In the genomic region with DNA sequence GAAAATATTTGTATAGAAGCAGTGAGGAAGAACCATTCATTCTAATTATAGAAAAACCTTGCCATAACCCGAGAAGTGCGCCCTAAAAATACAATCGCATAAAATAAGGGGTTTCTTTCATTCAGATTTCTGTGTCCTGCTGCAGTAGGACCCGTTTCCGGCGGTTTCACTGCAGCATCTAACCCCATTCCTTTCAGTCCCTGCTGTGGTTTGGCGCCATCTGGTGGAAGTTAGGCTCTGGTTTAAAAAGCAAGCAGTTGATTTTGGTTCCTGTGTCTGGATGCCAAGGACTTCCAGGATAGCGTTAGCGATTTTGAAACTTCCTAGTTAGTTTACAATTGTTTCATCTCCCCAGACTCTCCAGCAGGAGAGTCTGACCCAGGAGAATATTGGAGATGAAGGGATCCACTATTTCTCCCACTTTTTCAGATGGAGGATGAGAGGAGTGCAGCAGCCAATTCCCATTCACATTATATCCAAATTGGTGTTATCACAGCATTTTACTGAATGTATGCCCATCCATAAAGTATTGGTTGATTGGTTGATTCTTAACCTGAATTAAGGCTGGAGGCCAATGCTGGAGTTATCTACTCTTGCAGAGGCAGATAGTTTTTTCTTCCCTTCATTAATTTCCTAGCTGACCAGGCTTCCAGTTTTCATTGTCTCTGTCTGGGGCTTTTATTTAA, we compare ENCODE assay signal across 8 cellular contexts.
DNase-seq lines count a peak whose midpoint lies in the region; ATAC-seq, FAIRE-seq and TF ChIP-seq lines count a peak whose summit lies in the region.

No MANE protein-coding gene starts in this region.

- peak; percentile 87 for TF ChIP-seq CTCF in CD8-positive, alpha-beta T cell (IDR thresholded peaks at IDR 0.05)
- peak; percentile 63 to 94 (median 88) for TF ChIP-seq CTCF in H1 (IDR thresholded peaks at IDR 0.05; ENCODE audit: control extremely low read depth in 1 of 3, insufficient read depth in 1 of 3, low read depth in 1 of 3, low read length in 3 of 3)

- no peaks in the 10 kb centered on the region for H3K27me3 Mint-ChIP-seq in CD8-positive, alpha-beta T cell (ENCODE audit: low read depth)
- no peaks in the 10 kb centered on the region for H3K27me3 Mint-ChIP-seq in activated CD4-positive, alpha-beta memory T cell treated with anti-CD3 and anti-CD28 coated beads for 36 hours

- CTCF ChIA-PET in CD8-positive, alpha-beta T cell (lab: Charles Lee): interaction anchor here (0.6 to 1.6 kb wide), 6 partner anchors 10 to 1087 kb away, joined by 3 to 4 read pairs (median 3); no protein-coding TSS in a partner anchor
- CTCF ChIA-PET in activated CD4-positive, alpha-beta memory T cell treated with anti-CD3 and anti-CD28 coated beads for 36 hours (lab: Charles Lee): interaction anchor here (0.6 to 1.2 kb wide), 8 partner anchors 11 to 1093 kb away, joined by 3 to 6 read pairs (median 3); no protein-coding TSS in a partner anchor
- CTCF ChIA-PET in H1 (lab: Charles Lee; ENCODE audit: partially characterized antibody): interaction anchor here (0.7 to 3.0 kb wide), 29 partner anchors 10 to 1088 kb away, joined by 3 to 16 read pairs (median 3); no protein-coding TSS in a partner anchor

- no peaks in the 10 kb centered on the region for H3K27me3 ChIP-seq in CD8-positive, alpha-beta T cell (ENCODE audit: insufficient read depth, low read length)
- peaks cover 0 to 1% (median 0%) of the 10 kb centered on the region in 4 experiments; a peak in 1 of 7 replicates for H3K27me3 ChIP-seq in H1 (replicated peaks in 1 of 4; ENCODE audit: control insufficient read depth in 3 of 4, extremely low read depth in 1 of 4, insufficient read depth in 3 of 4, low read length in 3 of 4)
- H3K27me3 ChIP-seq in mesenchymal stem cell (ENCODE audit: control insufficient read depth in 1 of 2, insufficient read depth in 1 of 2, low read length in 2 of 2): no peaks in the 10 kb centered on the region

- no peak for TF ChIP-seq POLR2A in H1 (IDR thresholded peaks at IDR 0.05; ENCODE audit: control extremely low read depth in 1 of 2, low read depth in 2 of 2, low read length in 2 of 2)

- peak; percentile 99 to 100 for TF ChIP-seq RAD21 in H1 (IDR thresholded peaks at IDR 0.05 in 1 of 2, conservative IDR thresholded peaks at IDR 0.05 in 1 of 2; ENCODE audit: low read depth in 2 of 2, low read length in 2 of 2)

- H4K91ac ChIP-seq in H1 (replicated peaks; ENCODE audit: insufficient read length, low read length) (no peak overlapping the region), mesenchymal stem cell (ENCODE audit: low read length) (no peak overlapping the region)

- H3K14ac ChIP-seq in H1 (ENCODE audit: insufficient read length) (no peak overlapping the region), mesenchymal stem cell (ENCODE audit: low read length in 2 of 2) (peak overlapping the region in 1 of 2 experiments; percentile 57)

- H3K4me3 Mint-ChIP-seq in CD8-positive, alpha-beta T cell: no peak overlapping the region
- no peak overlapping the region for H3K4me3 Mint-ChIP-seq in activated CD4-positive, alpha-beta memory T cell treated with anti-CD3 and anti-CD28 coated beads for 36 hours

- no peak overlapping the region for H3K9ac ChIP-seq in H1 (replicated peaks in 1 of 4; ENCODE audit: extremely low read depth in 1 of 4, low read depth in 3 of 4, low read length in 3 of 4)
- H3K9ac ChIP-seq in mesenchymal stem cell (ENCODE audit: low read length): peak overlapping the region; percentile 36

- WGBS in H1 (ENCODE audit: extremely low coverage in 1 of 2, insufficient coverage in 1 of 2, insufficient read length in 1 of 2, insufficient replicate concordance in 2 of 2, low coverage in 1 of 2, low lambda C conversion rate in 2 of 2, missing lambda C conversion rate in 1 of 2), 2 experiments: 15% methylated on average over 9 of the region's 9 CpGs; no CpG with 5 or more reads in 1 of the 2 experiments
- WGBS in mesenchymal stem cell: 7% methylated on average over 8 of the region's 9 CpGs

- POLR2A ChIA-PET in CD8-positive, alpha-beta T cell (lab: Charles Lee): no interaction called here
- POLR2A ChIA-PET in activated CD4-positive, alpha-beta memory T cell treated with anti-CD3 and anti-CD28 coated beads for 36 hours (lab: Charles Lee): no interaction called here
- POLR2A ChIA-PET in H1 (lab: Charles Lee; ENCODE audit: partially characterized antibody): no interaction called here

- no peak overlapping the region for H3K27ac ChIP-seq in CD8-positive, alpha-beta T cell (ENCODE audit: low read depth, low read length)
- H3K27ac ChIP-seq in H1 (ENCODE audit: low read depth, low read length) (no peak overlapping the region), mesenchymal stem cell (ENCODE audit: low read length, poor library complexity, severe bottlenecking) (no peak overlapping the region)

- peak; percentile 48 for ATAC-seq in CD8-positive, alpha-beta T cell
- ATAC-seq in GM19438 (IDR thresholded peaks at IDR 0.05; ENCODE audit: low read depth, unreplicated experiment) (peak; percentile 95), HG03521 (IDR thresholded peaks at IDR 0.05; ENCODE audit: unreplicated experiment) (peak; percentile 82)

- no peaks in the 10 kb centered on the region for H3K36me3 ChIP-seq in CD8-positive, alpha-beta T cell (ENCODE audit: insufficient read depth, low read length)
- no peaks in the 10 kb centered on the region for H3K36me3 ChIP-seq in H1 (ENCODE audit: control insufficient read depth in 2 of 4, insufficient read depth in 4 of 4, low read length in 3 of 4)
- no peaks in the 10 kb centered on the region for H3K36me3 ChIP-seq in mesenchymal stem cell (ENCODE audit: control insufficient read depth in 1 of 2, insufficient read depth in 2 of 2, low read depth in 1 of 2, low read length in 2 of 2)

- H3K27ac Mint-ChIP-seq in CD8-positive, alpha-beta T cell: no peak overlapping the region
- H3K27ac Mint-ChIP-seq in activated CD4-positive, alpha-beta memory T cell treated with anti-CD3 and anti-CD28 coated beads for 36 hours: no peak overlapping the region

- no peaks in the 10 kb centered on the region for H3K23me2 ChIP-seq in H1 (ENCODE audit: low read depth, low read length)

- intact Hi-C loops in CD8-positive, alpha-beta T cell (cut with DNase I, micrococcal nuclease): loop anchor here (1.0 to 10.0 kb wide), 3 partner anchors 155 to 1090 kb away; no protein-coding TSS in a partner anchor
- intact Hi-C loops in activated CD4-positive, alpha-beta memory T cell treated with anti-CD3 and anti-CD28 coated beads for 36 hours (cut with micrococcal nuclease): loop anchor here (1.0 to 5.0 kb wide), 2 partner anchors 155 to 528 kb away; no protein-coding TSS in a partner anchor

- peak; percentile 92 for FAIRE-seq in H1 (lab: Jason Lieb, UNC)

- no peaks in the 10 kb centered on the region for H3K9me3 ChIP-seq in CD8-positive, alpha-beta T cell (ENCODE audit: low read length)
- H3K9me3 ChIP-seq in H1 (ENCODE audit: insufficient read depth in 2 of 2, low read depth in 1 of 2, low read length in 1 of 2): no peaks in the 10 kb centered on the region
- H3K9me3 ChIP-seq in mesenchymal stem cell (ENCODE audit: control insufficient read depth, low read length): no peaks in the 10 kb centered on the region

- H2BK12ac ChIP-seq in H1 (ENCODE audit: low read depth, low read length) (no peak overlapping the region), mesenchymal stem cell (ENCODE audit: low read length in 2 of 2) (no peak overlapping the region)

- H3K9me3 Mint-ChIP-seq in CD8-positive, alpha-beta T cell: no peaks in the 10 kb centered on the region
- H3K9me3 Mint-ChIP-seq in activated CD4-positive, alpha-beta memory T cell treated with anti-CD3 and anti-CD28 coated beads for 36 hours: no peaks in the 10 kb centered on the region

- no peak overlapping the region for H4K8ac ChIP-seq in H1 (ENCODE audit: extremely low read depth, insufficient read depth, low read length)
- H4K8ac ChIP-seq in mesenchymal stem cell (ENCODE audit: low read length): no peak overlapping the region

- no peaks in the 10 kb centered on the region for H3K4me1 ChIP-seq in CD8-positive, alpha-beta T cell (ENCODE audit: insufficient read depth, low read length)
- H3K4me1 ChIP-seq in H1 (replicated peaks in 1 of 4; ENCODE audit: control insufficient read depth in 3 of 4, insufficient read depth in 4 of 4, low read length in 3 of 4) (no peaks in the 10 kb centered on the region), mesenchymal stem cell (ENCODE audit: control insufficient read depth, insufficient read depth, low read depth, low read length) (no peaks in the 10 kb centered on the region)

- no peak overlapping the region for H3K4ac ChIP-seq in H1 (replicated peaks; ENCODE audit: insufficient read length, low read depth, low read length)
- no peak overlapping the region for H3K4ac ChIP-seq in mesenchymal stem cell (ENCODE audit: low read depth in 1 of 2, low read length in 2 of 2)

- H2AFZ ChIP-seq in H1 (ENCODE audit: low read length) (peak overlapping the region; percentile 87), mesenchymal stem cell (ENCODE audit: low read depth, low read length) (no peak overlapping the region)

- H3K4me3 ChIP-seq in CD8-positive, alpha-beta T cell (ENCODE audit: low read depth, low read length): no peak overlapping the region
- H3K4me3 ChIP-seq in H1 (ENCODE audit: extremely low read depth in 1 of 4, insufficient read depth in 2 of 4, low read depth in 3 of 4, low read length in 4 of 4): no peak overlapping the region
- H3K4me3 ChIP-seq in mesenchymal stem cell (ENCODE audit: insufficient read depth in 1 of 2, low read depth in 1 of 2, low read length in 2 of 2): no peak overlapping the region

- no peak overlapping the region for H3K23ac ChIP-seq in H1 (ENCODE audit: insufficient read length)
- H3K23ac ChIP-seq in mesenchymal stem cell (ENCODE audit: low read length in 2 of 2): no peak overlapping the region

- H3K4me1 Mint-ChIP-seq in CD8-positive, alpha-beta T cell (ENCODE audit: low read depth): no peaks in the 10 kb centered on the region
- no peaks in the 10 kb centered on the region for H3K4me1 Mint-ChIP-seq in activated CD4-positive, alpha-beta memory T cell treated with anti-CD3 and anti-CD28 coated beads for 36 hours (ENCODE audit: low read depth)

- no peak overlapping the region for H4K5ac ChIP-seq in H1 (ENCODE audit: insufficient read length, low read depth, low read length)

- no peak overlapping the region for H3K18ac ChIP-seq in H1 (ENCODE audit: extremely low read depth, low read length)
- H3K18ac ChIP-seq in mesenchymal stem cell (ENCODE audit: low read depth in 1 of 2, low read length in 2 of 2): peak overlapping the region in 1 of 2 experiments; percentile 2

- TF ChIP-seq EP300 in H1 (IDR thresholded peaks at IDR 0.05; ENCODE audit: borderline replicate concordance in 1 of 2, low read depth in 2 of 2, low read length in 2 of 2): no peak

- no peaks in the 10 kb centered on the region for H3K79me2 ChIP-seq in H1 (ENCODE audit: control insufficient read depth in 1 of 2, insufficient read depth in 2 of 2, low read length in 2 of 2)

- H2AK5ac ChIP-seq in H1 (ENCODE audit: low read depth, low read length): no peak overlapping the region
- no peak overlapping the region for H2AK5ac ChIP-seq in mesenchymal stem cell (ENCODE audit: low read length, severe bottlenecking)

- peak; percentile 19 to 81 (median 56) for DNase-seq in CD8-positive, alpha-beta T cell
- DNase-seq in NCI-H69 (lab: John Stamatoyannopoulos, UW) (peak; percentile 98), H1 (ENCODE audit: low read depth in 1 of 2, low spot score in 2 of 2) (peak; percentile 62 to 93), mesenchymal stem cell (peak; percentile 83)
- peak; percentile 72 for DNase-seq in activated CD4-positive, alpha-beta memory T cell treated with anti-CD3 and anti-CD28 coated beads for 36 hours
- DNase-seq in stimulated activated CD8-positive, alpha-beta memory T cell treated with anti-CD3 and anti-CD28 coated beads, Interleukin-15, amount 100 ng/mL, for 48 hours (ENCODE audit: low read depth in 2 of 2): peak; percentile 30 to 48

- no peak overlapping the region for H3K56ac ChIP-seq in H1 (replicated peaks; ENCODE audit: insufficient read length, low read depth, low read length)

- H2BK5ac ChIP-seq in H1 (ENCODE audit: low read depth, low read length) (no peak overlapping the region), mesenchymal stem cell (ENCODE audit: low read depth, low read length, poor library complexity, severe bottlenecking) (no peak overlapping the region)

- H3K36me3 Mint-ChIP-seq in CD8-positive, alpha-beta T cell: no peaks in the 10 kb centered on the region
- H3K36me3 Mint-ChIP-seq in activated CD4-positive, alpha-beta memory T cell treated with anti-CD3 and anti-CD28 coated beads for 36 hours: no peaks in the 10 kb centered on the region

- H2BK20ac ChIP-seq in H1 (ENCODE audit: low read length): no peak overlapping the region

- H3K79me1 ChIP-seq in H1 (ENCODE audit: low read depth, low read length) (no peaks in the 10 kb centered on the region), mesenchymal stem cell (replicated peaks; ENCODE audit: low read length, poor library complexity, severe bottlenecking) (no peaks in the 10 kb centered on the region)

- H4K20me1 ChIP-seq in H1 (replicated peaks in 1 of 2; ENCODE audit: control insufficient read depth in 1 of 2, insufficient read depth in 2 of 2, low read length in 2 of 2): no peaks in the 10 kb centered on the region

- no peak overlapping the region for H3K4me2 ChIP-seq in H1 (ENCODE audit: insufficient read depth in 1 of 2, low read depth in 2 of 2, low read length in 2 of 2)
- H3K4me2 ChIP-seq in mesenchymal stem cell (ENCODE audit: low read length, poor library complexity, severe bottlenecking): peak overlapping the region; percentile 56

- no peak overlapping the region for H2BK15ac ChIP-seq in H1 (ENCODE audit: low read length)
- no peak overlapping the region for H2BK15ac ChIP-seq in mesenchymal stem cell (ENCODE audit: low read depth, poor library complexity, severe bottlenecking)

- H2BK120ac ChIP-seq in H1 (replicated peaks; ENCODE audit: low read depth, low read length) (no peak overlapping the region), mesenchymal stem cell (ENCODE audit: low read depth, low read length) (no peak overlapping the region)

Comparison
In these comparisons a context has a peak if more than half of its experiments do, and no peak if none do; other contexts are left out.
1. DNase-seq: peak in every context shown above with its lines; median percentile 98 in NCI-H69; 83 in mesenchymal stem cell; 78 in H1; 72 in activated CD4-positive, alpha-beta memory T cell treated with anti-CD3 and anti-CD28 coated beads for 36 hours; 56 in CD8-positive, alpha-beta T cell; 39 in stimulated activated CD8-positive, alpha-beta memory T cell treated with anti-CD3 and anti-CD28 coated beads, Interleukin-15, amount 100 ng/mL, for 48 hours.